In genomic region chr19:37981785-37982475, GRCh38 we compare ENCODE assay signal across 1 cellular context.
TF ChIP-seq lines count a peak whose summit lies in the region.

No MANE protein-coding gene starts in this region.

TF ChIP-seq in H1, 55 proteins besides CTCF, POLR2A, EP300 and RAD21 (continued from another document):
- no peak for TF ChIP-seq ATF2 (IDR thresholded peaks at IDR 0.05; ENCODE audit: low read length)
- no peak for TF ChIP-seq CTBP2 (IDR thresholded peaks at IDR 0.05; ENCODE audit: borderline replicate concordance, insufficient read depth, insufficient read length, low read length)
- TF ChIP-seq MAX (IDR thresholded peaks at IDR 0.05) = no peak
- TF ChIP-seq ASH2L (IDR thresholded peaks at IDR 0.05; ENCODE audit: low read length) = no peak
